ENCODE assay signal across 28 cellular contexts in genomic region chr1:221904319-221904718, GRCh38.
"Had no signal": no experiment of that assay in that cellular context is flagged by ENCODE, and none has a peak within 500 bp of the region (broad histone marks: within the 10 kb centered on the region; RNA-seq: fewer than 3 reads in every experiment).

No MANE protein-coding gene starts in this region.

- H3K27me3 ChIP-seq: stomach, suprapubic skin, testis, thyroid gland, tibial artery, tibial nerve, transverse colon, upper lobe of left lung, upper lobe of right lung, uterus, vagina had no signal

- H3K4me3 ChIP-seq: stomach, suprapubic skin, testis, thoracic aorta, thyroid gland, tibial artery, tibial nerve, transverse colon, upper lobe of left lung, upper lobe of right lung, uterus, vagina had no signal

- H3K27me3 Mint-ChIP-seq: stimulated activated memory B cell treated with anti-CD40 and anti-IgM and Interleukin-4, amounts not matched to agents 10 μg/mL and 1 μg/mL and 100 μg/mL, for 72 hours; stimulated activated naive B cell treated with anti-CD40 and anti-IgM and Interleukin-4, amounts not matched to agents 10 μg/mL and 1 μg/mL and 100 μg/mL, for 72 hours; type B pancreatic cell had no signal

- H3K4me1 ChIP-seq: stomach, suprapubic skin, testis, thyroid gland, tibial artery, transverse colon, upper lobe of left lung, upper lobe of right lung, uterus, vagina had no signal

- H3K27ac Mint-ChIP-seq: stimulated activated effector memory CD8-positive, alpha-beta T cell treated with anti-CD3 and anti-CD28 coated beads, Interleukin-12 subunit alpha, Interleukin-12 subunit beta, amount 100 ng/mL, for 72 hours; stimulated activated memory B cell treated with anti-CD40 and anti-IgM and Interleukin-4, amounts not matched to agents 10 μg/mL and 1 μg/mL and 100 μg/mL, for 72 hours; stimulated activated naive CD8-positive, alpha-beta T cell treated with anti-CD3 and anti-CD28 coated beads, Interleukin-15, amount 100 ng/mL, for 72 hours; stimulated activated naive CD8-positive, alpha-beta T cell treated with anti-CD3 and anti-CD28 coated beads, Interleukin-15, Interleukin-2, amounts not matched to agents 100 ng/mL and 50 ng/mL, for 24 hours; type B pancreatic cell had no signal

- H3K36me3 Mint-ChIP-seq: stimulated activated effector memory CD8-positive, alpha-beta T cell treated with anti-CD3 and anti-CD28 coated beads, Interleukin-12 subunit alpha, Interleukin-12 subunit beta, amount 100 ng/mL, for 72 hours; stimulated activated memory B cell treated with anti-CD40 and anti-IgM and Interleukin-4, amounts not matched to agents 10 μg/mL and 1 μg/mL and 100 μg/mL, for 72 hours; stimulated activated naive B cell treated with anti-CD40 and anti-IgM and Interleukin-4, amounts not matched to agents 10 μg/mL and 1 μg/mL and 100 μg/mL, for 72 hours; type B pancreatic cell had no signal

- H3K4me1 Mint-ChIP-seq: stimulated activated effector memory CD8-positive, alpha-beta T cell treated with anti-CD3 and anti-CD28 coated beads, Interleukin-12 subunit alpha, Interleukin-12 subunit beta, amount 100 ng/mL, for 72 hours; stimulated activated memory B cell treated with anti-CD40 and anti-IgM and Interleukin-4, amounts not matched to agents 10 μg/mL and 1 μg/mL and 100 μg/mL, for 72 hours; stimulated activated naive CD8-positive, alpha-beta T cell treated with anti-CD3 and anti-CD28 coated beads, Interleukin-15, amount 100 ng/mL, for 72 hours had no signal

- H3K36me3 ChIP-seq: stomach, suprapubic skin, thoracic aorta, thyroid gland, tibial artery, tibial nerve, transverse colon, upper lobe of left lung, upper lobe of right lung, uterus, vagina had no signal

- ATAC-seq: stimulated activated effector memory CD8-positive, alpha-beta T cell treated with anti-CD3 and anti-CD28 coated beads, Interleukin-12 subunit alpha, Interleukin-12 subunit beta, amount 100 ng/mL, for 72 hours; stimulated activated memory B cell treated with anti-CD40 and anti-IgM and Interleukin-4, amounts not matched to agents 10 μg/mL and 1 μg/mL and 100 μg/mL, for 72 hours; stimulated activated naive B cell treated with anti-CD40 and anti-IgM and Interleukin-4, amounts not matched to agents 10 μg/mL and 1 μg/mL and 100 μg/mL, for 72 hours; stimulated activated naive CD8-positive, alpha-beta T cell treated with anti-CD3 and anti-CD28 coated beads, Interleukin-15, Interleukin-2, amounts not matched to agents 100 U/mL and 50 U/mL, for 24 hours had no signal

- H3K4me3 Mint-ChIP-seq: stimulated activated effector memory CD8-positive, alpha-beta T cell treated with anti-CD3 and anti-CD28 coated beads, Interleukin-12 subunit alpha, Interleukin-12 subunit beta, amount 100 ng/mL, for 72 hours; stimulated activated memory B cell treated with anti-CD40 and anti-IgM and Interleukin-4, amounts not matched to agents 10 μg/mL and 1 μg/mL and 100 μg/mL, for 72 hours; stimulated activated naive B cell treated with anti-CD40 and anti-IgM and Interleukin-4, amounts not matched to agents 10 μg/mL and 1 μg/mL and 100 μg/mL, for 72 hours; stimulated activated naive CD8-positive, alpha-beta T cell treated with anti-CD3 and anti-CD28 coated beads, Interleukin-15, amount 100 ng/mL, for 72 hours; stimulated activated naive CD8-positive, alpha-beta T cell treated with anti-CD3 and anti-CD28 coated beads, Interleukin-15, Interleukin-2, amounts not matched to agents 100 ng/mL and 50 ng/mL, for 24 hours; type B pancreatic cell had no signal

- H3K9me3 Mint-ChIP-seq: stimulated activated effector memory CD8-positive, alpha-beta T cell treated with anti-CD3 and anti-CD28 coated beads, Interleukin-12 subunit alpha, Interleukin-12 subunit beta, amount 100 ng/mL, for 72 hours; stimulated activated memory B cell treated with anti-CD40 and anti-IgM and Interleukin-4, amounts not matched to agents 10 μg/mL and 1 μg/mL and 100 μg/mL, for 72 hours; stimulated activated naive B cell treated with anti-CD40 and anti-IgM and Interleukin-4, amounts not matched to agents 10 μg/mL and 1 μg/mL and 100 μg/mL, for 72 hours; stimulated activated naive CD8-positive, alpha-beta T cell treated with anti-CD3 and anti-CD28 coated beads, Interleukin-15, amount 100 ng/mL, for 72 hours; stimulated activated naive CD8-positive, alpha-beta T cell treated with anti-CD3 and anti-CD28 coated beads, Interleukin-15, Interleukin-2, amounts not matched to agents 100 ng/mL and 50 ng/mL, for 24 hours; type B pancreatic cell had no signal

- H3K27ac ChIP-seq: stomach, suprapubic skin, testis, thoracic aorta, thyroid gland, tibial artery, tibial nerve, transverse colon, upper lobe of left lung, upper lobe of right lung, uterus, vagina had no signal

- DNase-seq: stimulated activated CD4-positive, alpha-beta T cell treated with anti-CD3 and anti-CD28 coated beads, Interleukin-2, amount 100 ng/mL, for 48 hours; stimulated activated CD4-positive, alpha-beta T cell treated with anti-CD3 and anti-CD28 coated beads, Interleukin-4, amount 100 ng/mL, for 1 hour; stimulated activated CD4-positive, alpha-beta T cell treated with anti-CD3 and anti-CD28 coated beads, Interleukin-4, amount 100 ng/mL, for 24 hours; stimulated activated CD4-positive, alpha-beta T cell treated with anti-CD3 and anti-CD28 coated beads, Interleukin-4, amount 100 ng/mL, for 4 hours; stimulated activated CD8-positive, alpha-beta memory T cell treated with anti-CD3 and anti-CD28 coated beads, Interleukin-4, amount 100 ng/mL, for 48 hours; stimulated activated naive B cell treated with anti-CD40 and anti-IgM and Interleukin-4, amounts not matched to agents 10 μg/mL and 1 μg/mL and 100 μg/mL, for 72 hours; stimulated activated naive CD4-positive, alpha-beta T cell; stimulated activated naive CD4-positive, alpha-beta T cell treated with Interleukin-2 at 50 U/mL for 16 hours; stimulated activated naive CD8-positive, alpha-beta T cell treated with anti-CD3 and anti-CD28 coated beads, Interleukin-15, amount 100 ng/mL, for 72 hours; stimulated activated naive CD8-positive, alpha-beta T cell treated with anti-CD3 and anti-CD28 coated beads, Interleukin-15, Interleukin-2, amounts not matched to agents 100 U/mL and 50 U/mL, for 24 hours; stomach; substantia nigra; testis; thyroid gland; tibial artery; transverse colon; trophoblast cell; upper lobe of right lung; uterus had no signal

- H3K9me3 ChIP-seq: stomach, suprapubic skin, testis, thoracic aorta, thyroid gland, tibial artery, tibial nerve, transverse colon, upper lobe of left lung, upper lobe of right lung, uterus, vagina had no signal
